In the genomic region with DNA sequence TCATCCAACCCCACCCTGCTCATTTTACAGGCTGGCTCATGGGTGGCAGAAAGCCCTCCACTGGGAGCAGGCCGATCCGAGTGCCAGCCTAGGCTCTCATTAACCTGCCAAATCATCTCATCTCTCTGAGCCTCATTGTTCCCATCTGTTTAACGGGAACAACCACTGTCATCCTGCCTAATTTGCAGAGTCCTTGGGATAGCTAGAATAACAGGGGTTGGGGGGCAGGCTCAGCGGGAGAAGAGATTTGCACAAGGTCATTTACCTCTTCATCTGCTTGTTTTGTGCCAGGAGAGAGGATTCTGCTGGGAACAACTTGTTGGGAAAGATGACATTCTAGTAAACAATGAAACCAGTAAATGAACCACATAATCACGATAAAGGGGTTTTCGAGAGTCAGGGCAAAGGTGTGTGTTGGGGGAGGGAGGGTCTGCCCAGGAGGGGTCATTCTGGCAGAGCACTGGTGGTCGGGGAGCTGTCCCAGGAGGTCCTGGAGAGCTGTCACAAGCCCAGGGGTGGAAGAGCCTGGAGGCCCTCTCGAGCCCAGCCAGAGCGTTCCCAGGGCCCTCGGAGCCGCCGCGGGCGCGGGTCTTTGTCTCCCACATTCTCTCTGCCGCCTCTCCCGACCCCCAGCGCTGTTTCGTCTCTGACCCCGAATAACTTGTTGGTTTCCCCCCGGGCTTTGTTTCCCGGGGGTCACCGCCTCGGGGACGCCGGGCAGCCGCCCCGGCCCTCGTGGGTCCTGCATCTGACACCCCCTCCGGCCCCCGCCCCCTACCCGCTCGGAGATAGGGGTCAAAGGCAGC, we compare ENCODE assay signal across 1 cellular context.
A peak's percentile ranks its signal among the peaks of the same experiment; 100 is the strongest.
TF ChIP-seq lines count a peak whose summit lies in the region.

No MANE protein-coding gene starts in this region.

TF ChIP-seq in HepG2, 621 proteins besides CTCF, POLR2A, EP300 and RAD21 (continued from another document and continues in another):
- TF ChIP-seq, protein P1, sequence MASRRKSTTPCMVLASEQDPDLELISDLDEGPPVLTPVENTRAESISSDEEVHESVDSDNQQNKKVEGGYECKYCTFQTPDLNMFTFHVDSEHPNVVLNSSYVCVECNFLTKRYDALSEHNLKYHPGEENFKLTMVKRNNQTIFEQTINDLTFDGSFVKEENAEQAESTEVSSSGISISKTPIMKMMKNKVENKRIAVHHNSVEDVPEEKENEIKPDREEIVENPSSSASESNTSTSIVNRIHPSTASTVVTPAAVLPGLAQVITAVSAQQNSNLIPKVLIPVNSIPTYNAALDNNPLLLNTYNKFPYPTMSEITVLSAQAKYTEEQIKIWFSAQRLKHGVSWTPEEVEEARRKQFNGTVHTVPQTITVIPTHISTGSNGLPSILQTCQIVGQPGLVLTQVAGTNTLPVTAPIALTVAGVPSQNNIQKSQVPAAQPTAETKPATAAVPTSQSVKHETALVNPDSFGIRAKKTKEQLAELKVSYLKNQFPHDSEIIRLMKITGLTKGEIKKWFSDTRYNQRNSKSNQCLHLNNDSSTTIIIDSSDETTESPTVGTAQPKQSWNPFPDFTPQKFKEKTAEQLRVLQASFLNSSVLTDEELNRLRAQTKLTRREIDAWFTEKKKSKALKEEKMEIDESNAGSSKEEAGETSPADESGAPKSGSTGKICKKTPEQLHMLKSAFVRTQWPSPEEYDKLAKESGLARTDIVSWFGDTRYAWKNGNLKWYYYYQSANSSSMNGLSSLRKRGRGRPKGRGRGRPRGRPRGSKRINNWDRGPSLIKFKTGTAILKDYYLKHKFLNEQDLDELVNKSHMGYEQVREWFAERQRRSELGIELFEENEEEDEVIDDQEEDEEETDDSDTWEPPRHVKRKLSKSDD (CRISPR knock-in tag; IDR thresholded peaks at IDR 0.05; ENCODE audit: low read depth), result no peak; the same call in 1 of the 2 replicates
- no peak for TF ChIP-seq ZNF136 (CRISPR knock-in tag; IDR thresholded peaks at IDR 0.05; ENCODE audit: low read depth)
- no peak for TF ChIP-seq ATM (IDR thresholded peaks at IDR 0.05; ENCODE audit: borderline replicate concordance)
- TF ChIP-seq KLF16 (CRISPR knock-in tag; IDR thresholded peaks at IDR 0.05), result no peak
- TF ChIP-seq TCF7 (IDR thresholded peaks at IDR 0.05; ENCODE audit: low read depth), result no peak
- TF ChIP-seq SATB2 (CRISPR knock-in tag; IDR thresholded peaks at IDR 0.05), result no peak
- no peak for TF ChIP-seq PRMT3 (CRISPR knock-in tag; IDR thresholded peaks at IDR 0.05; ENCODE audit: borderline replicate concordance, low read depth)
- no peak for TF ChIP-seq ATF1 (CRISPR knock-in tag; IDR thresholded peaks at IDR 0.05)
- TF ChIP-seq ZEB1 (IDR thresholded peaks at IDR 0.05; ENCODE audit: insufficient replicate concordance, low read depth), result no peak
- TF ChIP-seq ZKSCAN1 (IDR thresholded peaks at IDR 0.05; ENCODE audit: low read length), result no peak
- TF ChIP-seq, protein P2, sequence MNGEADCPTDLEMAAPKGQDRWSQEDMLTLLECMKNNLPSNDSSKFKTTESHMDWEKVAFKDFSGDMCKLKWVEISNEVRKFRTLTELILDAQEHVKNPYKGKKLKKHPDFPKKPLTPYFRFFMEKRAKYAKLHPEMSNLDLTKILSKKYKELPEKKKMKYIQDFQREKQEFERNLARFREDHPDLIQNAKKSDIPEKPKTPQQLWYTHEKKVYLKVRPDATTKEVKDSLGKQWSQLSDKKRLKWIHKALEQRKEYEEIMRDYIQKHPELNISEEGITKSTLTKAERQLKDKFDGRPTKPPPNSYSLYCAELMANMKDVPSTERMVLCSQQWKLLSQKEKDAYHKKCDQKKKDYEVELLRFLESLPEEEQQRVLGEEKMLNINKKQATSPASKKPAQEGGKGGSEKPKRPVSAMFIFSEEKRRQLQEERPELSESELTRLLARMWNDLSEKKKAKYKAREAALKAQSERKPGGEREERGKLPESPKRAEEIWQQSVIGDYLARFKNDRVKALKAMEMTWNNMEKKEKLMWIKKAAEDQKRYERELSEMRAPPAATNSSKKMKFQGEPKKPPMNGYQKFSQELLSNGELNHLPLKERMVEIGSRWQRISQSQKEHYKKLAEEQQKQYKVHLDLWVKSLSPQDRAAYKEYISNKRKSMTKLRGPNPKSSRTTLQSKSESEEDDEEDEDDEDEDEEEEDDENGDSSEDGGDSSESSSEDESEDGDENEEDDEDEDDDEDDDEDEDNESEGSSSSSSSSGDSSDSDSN (CRISPR knock-in tag; IDR thresholded peaks at IDR 0.05), result no peak
- TF ChIP-seq HMG20A (CRISPR knock-in tag; IDR thresholded peaks at IDR 0.05; ENCODE audit: borderline replicate concordance), result no peak; the same call in 1 of the 2 replicates
- no peak for TF ChIP-seq GABPA (IDR thresholded peaks at IDR 0.05; ENCODE audit: low read depth, low read length)
- no peak for TF ChIP-seq GABPA (CRISPR knock-in tag; IDR thresholded peaks at IDR 0.05; ENCODE audit: low read depth)
- TF ChIP-seq ZNF605 (CRISPR knock-in tag; IDR thresholded peaks at IDR 0.05), result no peak
- no peak for TF ChIP-seq JUND (CRISPR knock-in tag; IDR thresholded peaks at IDR 0.05)
- TF ChIP-seq, protein P3, sequence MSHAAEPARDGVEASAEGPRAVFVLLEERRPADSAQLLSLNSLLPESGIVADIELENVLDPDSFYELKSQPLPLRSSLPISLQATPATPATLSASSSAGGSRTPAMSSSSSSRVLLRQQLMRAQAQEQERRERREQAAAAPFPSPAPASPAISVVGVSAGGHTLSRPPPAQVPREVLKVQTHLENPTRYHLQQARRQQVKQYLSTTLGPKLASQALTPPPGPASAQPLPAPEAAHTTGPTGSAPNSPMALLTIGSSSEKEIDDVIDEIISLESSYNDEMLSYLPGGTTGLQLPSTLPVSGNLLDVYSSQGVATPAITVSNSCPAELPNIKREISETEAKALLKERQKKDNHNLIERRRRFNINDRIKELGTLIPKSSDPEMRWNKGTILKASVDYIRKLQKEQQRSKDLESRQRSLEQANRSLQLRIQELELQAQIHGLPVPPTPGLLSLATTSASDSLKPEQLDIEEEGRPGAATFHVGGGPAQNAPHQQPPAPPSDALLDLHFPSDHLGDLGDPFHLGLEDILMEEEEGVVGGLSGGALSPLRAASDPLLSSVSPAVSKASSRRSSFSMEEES (CRISPR knock-in tag; IDR thresholded peaks at IDR 0.05), result 0 out of 2 replicates have a peak, but pooled peaks have one; percentile 54
- TF ChIP-seq ZSCAN12 (CRISPR knock-in tag; IDR thresholded peaks at IDR 0.05), result no peak
- peak; percentile 77; the same call in 1 of the 2 replicates for TF ChIP-seq SAP130 (CRISPR knock-in tag; IDR thresholded peaks at IDR 0.05; ENCODE audit: low read depth)
- TF ChIP-seq ZNF784 (CRISPR knock-in tag; IDR thresholded peaks at IDR 0.05; ENCODE audit: borderline replicate concordance), result no peak
- TF ChIP-seq RFX5 (IDR thresholded peaks at IDR 0.05; ENCODE audit: low read depth, low read length), result no peak
- no peak for TF ChIP-seq HOXA3 (CRISPR knock-in tag; IDR thresholded peaks at IDR 0.05)
- TF ChIP-seq AHDC1 (CRISPR knock-in tag; IDR thresholded peaks at IDR 0.05; ENCODE audit: borderline replicate concordance), result no peak
- TF ChIP-seq NPAS2 (CRISPR knock-in tag; IDR thresholded peaks at IDR 0.05; ENCODE audit: borderline replicate concordance), result no peak
- TF ChIP-seq ZNF891 (CRISPR knock-in tag; IDR thresholded peaks at IDR 0.05), result no peak; the same call in 1 of the 2 replicates
- no peak for TF ChIP-seq PAF1 (CRISPR knock-in tag; IDR thresholded peaks at IDR 0.05)
- TF ChIP-seq DBP (CRISPR knock-in tag; IDR thresholded peaks at IDR 0.05; ENCODE audit: not compliant biosample characterization), result no peak
- no peak for TF ChIP-seq ZNF841 (CRISPR knock-in tag; IDR thresholded peaks at IDR 0.05; ENCODE audit: borderline replicate concordance)
- TF ChIP-seq ZNF124 (CRISPR knock-in tag; IDR thresholded peaks at IDR 0.05), result no peak
- TF ChIP-seq HMGXB4 (CRISPR knock-in tag; IDR thresholded peaks at IDR 0.05; ENCODE audit: borderline replicate concordance in 1 of 2, low read depth in 1 of 2), result no peak
- peak; percentile 40 for TF ChIP-seq ZFP36L1 (CRISPR knock-in tag; IDR thresholded peaks at IDR 0.05)
- TF ChIP-seq ZNF362 (CRISPR knock-in tag; IDR thresholded peaks at IDR 0.05; ENCODE audit: borderline replicate concordance), result no peak
- no peak for TF ChIP-seq JARID2 (CRISPR knock-in tag; IDR thresholded peaks at IDR 0.05; ENCODE audit: insufficient replicate concordance)
- TF ChIP-seq HOXD1 (CRISPR knock-in tag; IDR thresholded peaks at IDR 0.05), result no peak
- TF ChIP-seq ZNF230 (CRISPR knock-in tag; IDR thresholded peaks at IDR 0.05), result no peak
- TF ChIP-seq ATF7 (IDR thresholded peaks at IDR 0.05), result no peak
- TF ChIP-seq ATF7 (CRISPR knock-in tag; IDR thresholded peaks at IDR 0.05), result no peak
- TF ChIP-seq ZNF839 (CRISPR knock-in tag; IDR thresholded peaks at IDR 0.05; ENCODE audit: borderline replicate concordance), result no peak
- no peak for TF ChIP-seq E2F1 (CRISPR knock-in tag; IDR thresholded peaks at IDR 0.05)
- no peak for TF ChIP-seq KAT8 (CRISPR knock-in tag; IDR thresholded peaks at IDR 0.05)
- no peak for TF ChIP-seq RELA (CRISPR knock-in tag; IDR thresholded peaks at IDR 0.05)
